Comparison of ENCODE assay signal across 8 cellular contexts in the genomic region with DNA sequence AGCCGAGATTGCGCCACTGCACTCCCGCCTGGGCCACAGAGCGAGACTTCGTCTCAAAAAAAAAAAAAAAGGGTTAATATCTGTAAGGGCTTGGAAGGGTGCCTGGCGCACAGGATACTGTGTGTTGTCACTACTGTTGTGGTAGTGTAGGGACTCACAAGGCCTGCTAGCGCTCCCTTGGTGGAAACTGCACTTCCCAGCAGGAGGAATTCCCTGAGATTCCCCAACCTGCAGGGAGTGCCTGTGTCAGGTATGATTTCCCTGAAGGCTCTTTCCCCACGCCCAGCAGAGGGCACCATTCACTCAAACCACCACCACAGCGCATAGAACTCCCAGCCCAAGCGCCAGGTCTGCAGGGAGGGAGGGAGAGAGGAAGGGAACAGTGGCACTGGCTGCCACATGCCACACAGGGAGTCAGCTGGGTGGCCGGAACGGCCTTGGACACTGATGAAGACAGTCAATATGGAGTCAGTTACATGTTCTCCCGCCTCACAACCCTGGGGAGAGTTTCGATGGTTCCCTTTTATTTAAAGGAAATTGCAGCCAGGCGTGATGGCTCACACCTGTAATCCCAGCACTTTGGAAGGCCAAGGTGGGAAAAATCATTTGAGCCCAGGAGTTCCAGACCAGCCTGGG. TPM values are rescaled to one million over a fixed set of nuclear protein-coding genes. Genes with fewer than 3 reads are reported as not detected.
DNase-seq lines count a peak whose midpoint lies in the region; ATAC-seq and TF ChIP-seq lines count a peak whose summit lies in the region.

No MANE protein-coding gene starts in this region.

- H3K4me3 ChIP-seq in SK-N-SH (ENCODE audit: low read depth in 2 of 2, low read length in 1 of 2) (no peak overlapping the region; a peak in 1 of 4 replicates), heart left ventricle (no peak overlapping the region), psoas muscle (no peak overlapping the region)

- TF ChIP-seq EP300 in SK-N-SH (IDR thresholded peaks at IDR 0.05; ENCODE audit: borderline replicate concordance in 1 of 2, low read depth in 1 of 2, low read length in 1 of 2): no peak

- TF ChIP-seq POLR2A in heart left ventricle (IDR thresholded peaks at IDR 0.05): no peak
- TF ChIP-seq POLR2A in GM18505 (IDR thresholded peaks at IDR 0.05; ENCODE audit: borderline replicate concordance, extremely low read depth, insufficient read depth, insufficient read length): no peak

- H4K20me1 ChIP-seq in SK-N-SH (ENCODE audit: insufficient read depth): no peaks in the 10 kb centered on the region

- H3K36me3 ChIP-seq in SK-N-SH (replicated peaks in 1 of 2; ENCODE audit: control insufficient read depth in 1 of 2, insufficient read depth in 2 of 2, low read length in 1 of 2) (no peaks in the 10 kb centered on the region), heart left ventricle (no peaks in the 10 kb centered on the region), psoas muscle (ENCODE audit: insufficient read depth in 1 of 2, low read depth in 1 of 2) (no peaks in the 10 kb centered on the region)

- H2AFZ ChIP-seq in SK-N-SH (ENCODE audit: low read depth): no peak overlapping the region

- H3K9me2 ChIP-seq in SK-N-SH: no peaks in the 10 kb centered on the region

- CTCF ChIA-PET in SK-N-SH (lab: Yijun Ruan, JAX): interaction anchor here (0.9 to 2.1 kb wide), 7 partner anchors 10 to 175 kb away, joined by 3 to 10 read pairs (median 5); no protein-coding TSS in a partner anchor

- H3K4me1 ChIP-seq in SK-N-SH (ENCODE audit: control insufficient read depth in 1 of 2, insufficient read depth in 2 of 2, low read depth in 1 of 2, low read length in 1 of 2) (no peaks in the 10 kb centered on the region), heart left ventricle (no peaks in the 10 kb centered on the region), psoas muscle (no peaks in the 10 kb centered on the region)

- 48% methylated on average over 15 of the region's 15 CpGs for WGBS in SK-N-SH (ENCODE audit: low lambda C conversion rate)
- 42 to 50% (median 46%) methylated on average over 14 to 15 of the region's 15 CpGs for WGBS in heart left ventricle, 4 donors
- 43 to 50% (median 46%) methylated on average over 12 to 15 of the region's 15 CpGs for WGBS in psoas muscle, 3 donors

- no peaks in the 10 kb centered on the region for H3K9me3 ChIP-seq in SK-N-SH
- no peaks in the 10 kb centered on the region for H3K9me3 ChIP-seq in heart left ventricle
- no peaks in the 10 kb centered on the region for H3K9me3 ChIP-seq in psoas muscle

- no peaks in the 10 kb centered on the region for H3K79me2 ChIP-seq in SK-N-SH (ENCODE audit: insufficient read depth)

- H3K9ac ChIP-seq in SK-N-SH: no peak overlapping the region

- ATAC-seq in heart left ventricle (peak; percentile 60 to 79 (median 78)), psoas muscle (no peak), GM18505 (IDR thresholded peaks at IDR 0.05; ENCODE audit: unreplicated experiment) (no peak), GM21360 (IDR thresholded peaks at IDR 0.05; ENCODE audit: unreplicated experiment) (no peak)

- TF ChIP-seq CTCF in SK-N-SH (IDR thresholded peaks at IDR 0.05) (peak; percentile 60), heart left ventricle (IDR thresholded peaks at IDR 0.05) (peak in 11 of 12 donors; percentile 29 to 62 (median 46)), psoas muscle (IDR thresholded peaks at IDR 0.05) (peak; percentile 26)

- DNase-seq in GM04504 (ENCODE audit: low read depth) (peak; percentile 32), NCI-H1048 (lab: John Stamatoyannopoulos, UW) (peak; percentile 0), SK-N-SH (peak; percentile 85), heart left ventricle (peak; percentile 42 to 67 (median 46)), psoas muscle (peak; percentile 38 to 53)
- peak; percentile 61 for DNase-seq in activated naive CD4-positive, alpha-beta T cell treated with anti-CD3 and anti-CD28 coated beads, Interleukin-2, amount 50 U/mL, for 16 hours

- H3F3A ChIP-seq in SK-N-SH (replicated peaks; ENCODE audit: insufficient read depth): peaks cover 2% of the 10 kb centered on the region

- intact Hi-C loops in heart left ventricle (cut with DNase I): loop anchor here in 4 of 10 donors (10.0 kb wide), 2 partner anchors 100 to 420 kb away; no protein-coding TSS in a partner anchor
- intact Hi-C loops in psoas muscle (cut with DNase I): no loop called here

- H3K27ac ChIP-seq in SK-N-SH (ENCODE audit: low read depth in 2 of 2, low read length in 1 of 2): no peak overlapping the region
- no peak overlapping the region for H3K27ac ChIP-seq in heart left ventricle
- H3K27ac ChIP-seq in psoas muscle: no peak overlapping the region

- POLR2A ChIA-PET in SK-N-SH (lab: Yijun Ruan, JAX): no interaction called here

- no peak overlapping the region for H3K4me2 ChIP-seq in SK-N-SH

- peak; percentile 89 for TF ChIP-seq RAD21 in SK-N-SH (IDR thresholded peaks at IDR 0.05; ENCODE audit: low read length)

- H3K27me3 ChIP-seq in SK-N-SH (ENCODE audit: insufficient read depth) (no peaks in the 10 kb centered on the region), heart left ventricle (peaks cover 0 to 3% (median 0%) of the 10 kb centered on the region in 9 donors), psoas muscle (ENCODE audit: insufficient read depth in 3 of 3, low read length in 2 of 3) (no peaks in the 10 kb centered on the region)

TF ChIP-seq in SK-N-SH, 30 proteins besides CTCF, POLR2A, EP300 and RAD21:
- TF ChIP-seq, protein P1, sequence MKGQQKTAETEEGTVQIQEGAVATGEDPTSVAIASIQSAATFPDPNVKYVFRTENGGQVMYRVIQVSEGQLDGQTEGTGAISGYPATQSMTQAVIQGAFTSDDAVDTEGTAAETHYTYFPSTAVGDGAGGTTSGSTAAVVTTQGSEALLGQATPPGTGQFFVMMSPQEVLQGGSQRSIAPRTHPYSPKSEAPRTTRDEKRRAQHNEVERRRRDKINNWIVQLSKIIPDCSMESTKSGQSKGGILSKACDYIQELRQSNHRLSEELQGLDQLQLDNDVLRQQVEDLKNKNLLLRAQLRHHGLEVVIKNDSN (IDR thresholded peaks at IDR 0.05; ENCODE audit: borderline replicate concordance, low read depth): no peak
- TF ChIP-seq NFIC (IDR thresholded peaks at IDR 0.05; ENCODE audit: borderline replicate concordance) (no peak), CHD2 (IDR thresholded peaks at IDR 0.05; ENCODE audit: low read length, partially characterized antibody) (peak; percentile 48), RXRA (IDR thresholded peaks at IDR 0.05; ENCODE audit: borderline replicate concordance, low read depth) (no peak), SMC3 (IDR thresholded peaks at IDR 0.05; ENCODE audit: low read depth, low read length) (peak; percentile 88)
TF ChIP-seq in SK-N-SH: peak in this region for 2.

RNA-seq across cellular contexts. Expression of a gene that starts 32.7 kb away (rescaled TPM):
- polyA plus RNA-seq in SK-N-SH (2012; rRNA removed): not detected in 2 replicates
- 0.01 TPM in 1 of 2 replicates, not detected in the other for polyA plus RNA-seq in SK-N-SH (2012; cell fraction: cytosol; rRNA removed)
- polyA plus RNA-seq in SK-N-SH (2012; cell fraction: nucleus; rRNA removed): not detected in 2 replicates
- 1 to 10 TPM in 1 of 9 donors, under 1 TPM in 1, not detected in 7; 0.27 to 5.3 TPM for total RNA-seq in heart left ventricle
- polyA plus RNA-seq in heart left ventricle: under 1 TPM in 1 of 2 donors, not detected in 1; 0.08 TPM
- under 1 TPM in 2 of 4 donors, not detected in 2; 0.24 to 0.63 TPM for total RNA-seq in psoas muscle
- under 1 TPM; 0.04 to 0.09 (median 0.06) TPM for polyA plus RNA-seq in psoas muscle

RNA-seq across cellular contexts. Expression of a gene that starts 59.2 kb away (rescaled TPM):
- not detected in 2 replicates for polyA plus RNA-seq in SK-N-SH (2012; rRNA removed)
- polyA plus RNA-seq in SK-N-SH (2012; cell fraction: cytosol; rRNA removed): not detected in 2 replicates
- polyA plus RNA-seq in SK-N-SH (2012; cell fraction: nucleus; rRNA removed): 0.15 TPM in 1 of 2 replicates, not detected in the other
- 1 to 10 TPM in 1 of 9 donors, not detected in 8; 3.8 TPM for total RNA-seq in heart left ventricle
- polyA plus RNA-seq in heart left ventricle: under 1 TPM in 1 of 2 donors, not detected in 1; 0.01 TPM
- total RNA-seq in psoas muscle: not detected
- under 1 TPM in 2 of 3 donors, not detected in 1; 0.05 to 0.21 TPM for polyA plus RNA-seq in psoas muscle

Comparison
In these comparisons a context has a peak if more than half of its experiments do, and no peak if none do; other contexts are left out.
1. DNase-seq: peak in every context shown above with its lines; median percentile 85 in SK-N-SH; 61 in activated naive CD4-positive, alpha-beta T cell treated with anti-CD3 and anti-CD28 coated beads, Interleukin-2, amount 50 U/mL, for 16 hours; 46 in heart left ventricle; 46 in psoas muscle; 32 in GM04504; 0 in NCI-H1048.
2. ATAC-seq: peak in heart left ventricle (4 of 4); none in psoas muscle (0 of 4), GM18505 (single experiment) and GM21360 (single experiment).
3. Peak in every context shown above with its lines, with median percentiles within 50 percentile points of each other: CTCF ChIP-seq.